ENCODE assay signal across 32 cellular contexts in the genomic region with DNA sequence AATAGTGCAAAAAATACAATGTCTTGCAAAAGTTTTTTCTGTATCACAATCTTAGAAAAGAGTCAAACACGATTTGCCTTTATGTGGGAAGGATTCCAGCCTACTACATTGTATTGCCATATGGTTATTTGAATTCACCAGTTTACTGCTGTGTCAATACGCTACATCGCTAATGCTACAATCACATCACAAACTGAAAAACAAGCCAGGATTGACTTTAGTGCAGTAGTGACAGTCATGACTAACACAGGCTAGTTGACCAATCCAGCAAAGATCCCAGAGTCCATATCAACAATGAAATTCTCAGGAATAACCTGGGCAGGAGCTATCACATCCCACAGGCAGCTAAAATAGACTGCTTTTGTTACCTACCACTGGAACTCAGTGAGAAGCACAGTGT.
"Had no signal": no experiment of that assay in that cellular context is flagged by ENCODE, and none has a peak within 500 bp of the region (broad histone marks: within the 10 kb centered on the region; RNA-seq: fewer than 3 reads in every experiment).

No MANE protein-coding gene starts in this region.

- ATAC-seq: activated CD4-positive, CD25-positive, alpha-beta regulatory T cell treated with anti-CD3 and anti-CD28 coated beads, Interleukin-2, amount 50 U/mL, for 24 hours; activated CD8-positive, alpha-beta T cell treated with anti-CD3 and anti-CD28 coated beads for 36 hours; activated T-cell treated with anti-CD3 and anti-CD28 coated beads, Interleukin-2, amount 50 U/mL, for 4 hours; activated T-helper 17 cell treated with anti-CD3 and anti-CD28 coated beads, Interleukin-2, amount 50 U/mL, for 72 hours; effector memory CD8-positive, alpha-beta T cell; gastroesophageal sphincter; heart right ventricle had no signal

- H3K9me3 ChIP-seq: esophagus squamous epithelium, gastroesophageal sphincter, heart right ventricle had no signal

- H3K4me3 ChIP-seq: esophagus squamous epithelium, gastroesophageal sphincter, heart right ventricle had no signal

- H3K4me1 Mint-ChIP-seq: activated B cell treated with CpG ODN at 0.5 μM for 24 hours; activated T-helper 17 cell treated with anti-CD3 and anti-CD28 coated beads, Interleukin-2, amount 50 U/mL, for 72 hours had no signal

- H3K27ac Mint-ChIP-seq: activated B cell treated with CpG ODN at 0.5 μM for 24 hours; activated CD8-positive, alpha-beta T cell treated with anti-CD3 and anti-CD28 coated beads for 36 hours; activated naive CD8-positive, alpha-beta T cell; activated T-helper 17 cell treated with anti-CD3 and anti-CD28 coated beads, Interleukin-2, amount 50 U/mL, for 72 hours; effector memory CD8-positive, alpha-beta T cell; T-helper 1 cell treated with Interleukin-12 subunit alpha and Interleukin-12 subunit beta and Interleukin-4 antibody, amounts not matched to agents 30 μg/mL and 1 μg/mL, for 36 hours; T-helper 2 cell treated with Interferon-gamma antibody and Interleukin-4, amounts not matched to agents 5 μg/mL and 100 μg/mL, for 36 hours had no signal

- H3K36me3 ChIP-seq: brain microvascular endothelial cell, esophagus squamous epithelium, gastroesophageal sphincter, heart right ventricle, WERI-Rb-1 had no signal

- DNase-seq: activated B cell treated with CpG ODN at 0.5 μM for 24 hours; activated CD4-positive, alpha-beta T cell treated with anti-CD3 and anti-CD28 coated beads for 48 hours; activated CD4-positive, alpha-beta T cell treated with anti-CD3 and anti-CD28 coated beads, Interleukin-2, amount 50 U/mL, for 1 hour; activated CD4-positive, alpha-beta T cell treated with anti-CD3 and anti-CD28 coated beads, Interleukin-2, amount 50 U/mL, for 48 hours; activated CD8-positive, alpha-beta memory T cell treated with anti-CD3 and anti-CD28 coated beads for 24 hours; activated CD8-positive, alpha-beta T cell treated with anti-CD3 and anti-CD28 coated beads for 36 hours; activated effector memory CD4-positive, alpha-beta T cell treated with Interleukin-2 at 50 U/mL for 16 hours; activated gamma-delta T cell treated with Interleukin-2 at 50 U/mL for 16 hours; activated naive CD4-positive, alpha-beta T cell treated with anti-CD3 and anti-CD28 coated beads, Interleukin-2, amount 50 U/mL, for 16 hours; activated naive CD4-positive, alpha-beta T cell treated with Interleukin-2 at 50 U/mL for 16 hours; activated T-cell treated with anti-CD3 and anti-CD28 coated beads, Interleukin-2, amount 50 U/mL, for 4 hours; amniotic stem cell; anterior cingulate cortex; brain microvascular endothelial cell; caudate nucleus; cortex of kidney; dermis blood vessel endothelial cell; effector CD4-positive, alpha-beta T cell; effector memory CD8-positive, alpha-beta T cell; esophagus squamous epithelium; foreskin melanocyte; heart right ventricle; T1000; WERI-Rb-1 had no signal

- H3K36me3 Mint-ChIP-seq: activated naive CD8-positive, alpha-beta T cell had no signal

- H3K4me3 Mint-ChIP-seq: activated B cell treated with CpG ODN at 0.5 μM for 24 hours; activated CD8-positive, alpha-beta T cell treated with anti-CD3 and anti-CD28 coated beads for 36 hours; activated naive CD8-positive, alpha-beta T cell; activated T-cell treated with anti-CD3 and anti-CD28 coated beads, Interleukin-2, amount 50 U/mL, for 4 hours; activated T-helper 17 cell treated with anti-CD3 and anti-CD28 coated beads, Interleukin-2, amount 50 U/mL, for 72 hours; effector memory CD8-positive, alpha-beta T cell; T-helper 1 cell treated with Interleukin-12 subunit alpha and Interleukin-12 subunit beta and Interleukin-4 antibody, amounts not matched to agents 30 μg/mL and 1 μg/mL, for 36 hours; T-helper 2 cell treated with Interferon-gamma antibody and Interleukin-4, amounts not matched to agents 5 μg/mL and 100 μg/mL, for 36 hours had no signal

- H3K27me3 ChIP-seq: brain microvascular endothelial cell, esophagus squamous epithelium, gastroesophageal sphincter, heart right ventricle had no signal

- H3K4me1 ChIP-seq: esophagus squamous epithelium had no signal

- FAIRE-seq: astrocyte, colon had no signal
